8 cellular contexts compared by ENCODE assay signal in genomic region chr2:232838406-232838874, GRCh38. TPM values are rescaled to one million over a fixed set of nuclear protein-coding genes. Genes with fewer than 3 reads are reported as not detected.
DNase-seq lines count a peak whose midpoint lies in the region; ATAC-seq, FAIRE-seq and TF ChIP-seq lines count a peak whose summit lies in the region.

No MANE protein-coding gene starts in this region.

- no peak for TF ChIP-seq CTCF in GM12878 (IDR thresholded peaks at IDR 0.05 in 2 of 3, conservative IDR thresholded peaks at IDR 0.05 in 1 of 3; ENCODE audit: control insufficient read depth in 2 of 3, extremely low read depth in 1 of 3, insufficient read depth in 1 of 3, low read depth in 3 of 3, low read length in 3 of 3)

- peak overlapping the region; percentile 83 for H3K27ac ChIP-seq in GM12878 (ENCODE audit: control insufficient read depth, insufficient read depth)

- no peak for TF ChIP-seq RAD21 in GM12878 (IDR thresholded peaks at IDR 0.05; ENCODE audit: insufficient read depth, low read depth, low read length)

- H2AFZ ChIP-seq in GM12878 (ENCODE audit: control insufficient read depth, low read depth, low read length) = 0 out of 2 replicates have a peak overlapping the region, but pooled peaks have one; percentile 12

- intact Hi-C loops in GM12878 (cut with micrococcal nuclease; ENCODE audit: unreplicated experiment) = no loop called here

- DNase-seq in T-helper 2 cell = peak; percentile 16 to 96 (median 31)
- DNase-seq in GM12878 (ENCODE audit: low read depth, low spot score) = peak; percentile 59
- DNase-seq in stimulated activated CD4-positive, alpha-beta T cell treated with anti-CD3 and anti-CD28 coated beads, Interleukin-15, amount 100 ng/mL, for 1 hour (ENCODE audit: low read depth in 1 of 2, low spot score in 1 of 2) = peak; percentile 22 to 26
- no peak for DNase-seq in ureter (ENCODE audit: low spot score)
- no peak for DNase-seq in NCI-H526 (lab: John Stamatoyannopoulos, UW)
- DNase-seq in COR-L47 (lab: John Stamatoyannopoulos, UW) = no peak

- RAD21 ChIA-PET in GM12878 (lab: Charles Lee; ENCODE audit: unreplicated experiment) = no interaction called here

- H3K4me2 ChIP-seq in GM12878 (ENCODE audit: control insufficient read depth, insufficient read depth) = peak overlapping the region; percentile 60; the same call in 1 of the 2 replicates

- peak; percentile 95 for FAIRE-seq in GM12878 (lab: Jason Lieb, UNC)

- in situ Hi-C loops in GM12878 (cut with MboI) = no loop called here

- peak overlapping the region; percentile 34; the same call in 1 of the 2 replicates for H3K9ac ChIP-seq in GM12878 (ENCODE audit: control insufficient read depth, insufficient read depth, low read length)

- H3K36me3 ChIP-seq in GM12878 (ENCODE audit: control insufficient read depth in 2 of 2, insufficient read depth in 2 of 2, low read length in 1 of 2) = peaks cover 10 to 27% of the 10 kb centered on the region in 2 experiments

- no peaks in the 10 kb centered on the region for H4K20me1 ChIP-seq in GM12878 (ENCODE audit: control insufficient read depth, insufficient read depth)

- POLR2A ChIA-PET in GM12878 (lab: Charles Lee) = interaction anchor here (0.7 kb wide), 1 partner anchor 63 kb away, joined by 3 read pairs; no protein-coding TSS in a partner anchor

- CTCF ChIA-PET in GM12878 (lab: Yijun Ruan, JAX) = interaction anchor here (0.6 to 1.8 kb wide), 2 partner anchors 29 to 77 kb away, joined by 3 to 5 read pairs; no protein-coding TSS in a partner anchor

- H3K4me3 ChIP-seq in GM12878 = no peak overlapping the region

- SMC1A ChIA-PET in GM12878 (lab: Charles Lee; ENCODE audit: uncharacterized antibody, unreplicated experiment) = interaction anchor here (1.1 kb wide), 1 partner anchor 19 kb away, joined by 4 read pairs; no protein-coding TSS in a partner anchor

- no peak for TF ChIP-seq EP300 in GM12878 (IDR thresholded peaks at IDR 0.05; ENCODE audit: borderline replicate concordance in 1 of 2, control insufficient read depth in 1 of 2, low read depth in 2 of 2, low read length in 2 of 2)

- peaks cover 15% of the 10 kb centered on the region for H3K4me1 ChIP-seq in GM12878 (ENCODE audit: control insufficient read depth, insufficient read depth, low read length)

- TF ChIP-seq POLR2A in GM12878 (IDR thresholded peaks at IDR 0.05; ENCODE audit: low read depth, low read length) = no peak

- ATAC-seq in GM18861 (IDR thresholded peaks at IDR 0.05; ENCODE audit: unreplicated experiment) (peak; percentile 77), HG03175 (IDR thresholded peaks at IDR 0.05; ENCODE audit: unreplicated experiment) (peak; percentile 91), GM12878 (peak; percentile 98)

- H3K9me3 ChIP-seq in GM12878 (replicated peaks; ENCODE audit: control insufficient read depth, insufficient read depth, low read length) = no peaks in the 10 kb centered on the region

- H3K79me2 ChIP-seq in GM12878 (ENCODE audit: control insufficient read depth, insufficient read depth, low read length) = no peaks in the 10 kb centered on the region; the same call in 1 of the 2 replicates

- WGBS in GM12878 (ENCODE audit: insufficient coverage, insufficient replicate concordance, low lambda C conversion rate, missing lambda C conversion rate) = 2% methylated on average over 2 of the region's 2 CpGs

- no peaks in the 10 kb centered on the region for H3K27me3 ChIP-seq in GM12878 (replicated peaks in 1 of 2; ENCODE audit: control insufficient read depth in 2 of 2, insufficient read depth in 2 of 2, low read length in 1 of 2)

- no TSS peak for BruUV-seq in GM12878 (replicated peaks; lab: Mats Ljungman, UMichigan)

TF ChIP-seq in GM12878, 131 proteins besides CTCF, POLR2A, EP300 and RAD21 (continues in another document):
- TF ChIP-seq JUNB (IDR thresholded peaks at IDR 0.05) = 0 out of 2 replicates have a peak, but pooled peaks have one; percentile 39
- peak; percentile 80 for TF ChIP-seq CHD2 (IDR thresholded peaks at IDR 0.05; ENCODE audit: borderline replicate concordance, low read depth, low read length)
- TF ChIP-seq MTA2 (IDR thresholded peaks at IDR 0.05; ENCODE audit: low read depth) = peak; percentile 48
- TF ChIP-seq RUNX3 (IDR thresholded peaks at IDR 0.05; ENCODE audit: low read length) = peak; percentile 9; the same call in 1 of the 2 replicates
- TF ChIP-seq IKZF1 (conservative IDR thresholded peaks at IDR 0.05) = no peak
- no peak for TF ChIP-seq HDAC2 (IDR thresholded peaks at IDR 0.05)
- no peak for TF ChIP-seq ZNF622 (IDR thresholded peaks at IDR 0.05)
- 0 out of 2 replicates have a peak, but pooled peaks have one; percentile 34 for TF ChIP-seq BMI1 (IDR thresholded peaks at IDR 0.05; ENCODE audit: borderline replicate concordance)
- 0 out of 4 replicates have a peak, but pooled peaks of 1 of the 2 experiments have one; percentile 10 for TF ChIP-seq IKZF2 (IDR thresholded peaks at IDR 0.05)
- peak; percentile 22; the same call in 1 of the 2 replicates for TF ChIP-seq PKNOX1 (IDR thresholded peaks at IDR 0.05)
- TF ChIP-seq NR2C1 (IDR thresholded peaks at IDR 0.05) = no peak
- 0 out of 2 replicates have a peak, but pooled peaks have one; percentile 36 for TF ChIP-seq NFIC (IDR thresholded peaks at IDR 0.05; ENCODE audit: low read depth, low read length)
- TF ChIP-seq MLLT1 (IDR thresholded peaks at IDR 0.05) = peak; percentile 63
- no peak for TF ChIP-seq USF1 (IDR thresholded peaks at IDR 0.05; ENCODE audit: borderline replicate concordance, extremely low read length, insufficient read depth, low read depth, low read length)
- peak; percentile 40 for TF ChIP-seq SKIL (IDR thresholded peaks at IDR 0.05; ENCODE audit: low read depth, poor library complexity, severe bottlenecking)
- 0 out of 2 replicates have a peak, but pooled peaks have one; percentile 51 for TF ChIP-seq NBN (IDR thresholded peaks at IDR 0.05)

RNA-seq across cellular contexts. Expression of gene SNORC, which starts 31.6 kb away (rescaled TPM):
- total RNA-seq in GM12878 (2013; cell fraction: nucleolus; rRNA removed) = 2.4 and 2.8 TPM in 2 replicates
- total RNA-seq in GM12878 (2014; rRNA removed) = 0.62 and 0.98 TPM in 2 replicates
- 0.04 and 0.09 TPM in 2 replicates for total RNA-seq in GM12878 (2014; rRNA removed; fragmentation: Illumina TruSeq; extraction: Trizol)
- total RNA-seq in GM12878 (2021) = 0.64 and 0.72 TPM in 2 replicates
- 0.08 TPM for polyA plus RNA-seq in GM12878 (2011; ENCODE audit: low read depth)
- polyA plus RNA-seq in GM12878 (2011; rRNA removed) = 0.17 and 0.27 TPM in 2 replicates
- 0.45 and 0.70 TPM in 2 replicates for polyA plus RNA-seq in GM12878 (2011; cell fraction: cytosol; rRNA removed)
- 2.7 and 4.3 TPM in 2 replicates for polyA plus RNA-seq in GM12878 (2011; cell fraction: nucleus; rRNA removed)
- 0.32 and 0.44 TPM in 2 replicates for polyA plus RNA-seq in GM12878 (2012)
- polyA plus RNA-seq in GM12878 (2014; fragmentation: Illumina TruSeq; extraction: Trizol) = 0.07 TPM in 1 of 2 replicates, not detected in the other
- not detected for polyA plus RNA-seq in GM12878 (2014; fragmentation: Nextera tagmentation; extraction: Ambion mirVana)
- polyA plus RNA-seq in GM12878 (2014; rRNA removed) = 0.74 and 0.91 TPM in 2 replicates
- polyA plus RNA-seq in GM12878 (2016; fragmentation: Nextera tagmentation; extraction: Ambion mirVana) = not detected
- polyA minus RNA-seq in GM12878 (2011; rRNA and poly(A)+ RNA removed) = 0.15 and 0.21 TPM in 2 replicates
- not detected in 2 replicates for polyA minus RNA-seq in GM12878 (2011; cell fraction: cytosol; rRNA and poly(A)+ RNA removed)
- 0.73 and 1.1 TPM in 2 replicates for polyA minus RNA-seq in GM12878 (2011; cell fraction: nucleus; rRNA and poly(A)+ RNA removed)
- 7.3 TPM for total RNA-seq in ureter

Comparison
In these comparisons a context has a peak if more than half of its experiments do, and no peak if none do; other contexts are left out.
1. DNase-seq: peak in T-helper 2 cell (5 of 5), GM12878 (single experiment) and stimulated activated CD4-positive, alpha-beta T cell treated with anti-CD3 and anti-CD28 coated beads, Interleukin-15, amount 100 ng/mL, for 1 hour (2 of 2); none in ureter (single experiment), NCI-H526 (0 of 2) and COR-L47 (single experiment).
2. Peak in every context shown above with its lines, with median percentiles within 50 percentile points of each other: ATAC-seq.